ENCODE assay signal across 2 cellular contexts in genomic region chr2:9037176-9037575, GRCh38.
A peak's percentile ranks its signal among the peaks of the same experiment; 100 is the strongest.
TF ChIP-seq lines count a peak whose summit lies in the region.

No MANE protein-coding gene starts in this region.

TF ChIP-seq in IMR-90, 13 proteins besides CTCF, POLR2A, EP300 and RAD21:
- TF ChIP-seq FOS (IDR thresholded peaks at IDR 0.05; ENCODE audit: low read depth, low read length) (no peak), RCOR1 (IDR thresholded peaks at IDR 0.05; ENCODE audit: insufficient replicate concordance, low read length) (no peak), MXI1 (IDR thresholded peaks at IDR 0.05; ENCODE audit: borderline replicate concordance, low read depth, low read length) (no peak), MAFK (IDR thresholded peaks at IDR 0.05; ENCODE audit: low read depth, low read length) (no peak), BHLHE40 (IDR thresholded peaks at IDR 0.05; ENCODE audit: low read depth, low read length) (no peak), ELK1 (IDR thresholded peaks at IDR 0.05; ENCODE audit: borderline replicate concordance, low read depth, low read length) (no peak), CHD1 (IDR thresholded peaks at IDR 0.05; ENCODE audit: low read depth, low read length) (no peak), MAZ (IDR thresholded peaks at IDR 0.05; ENCODE audit: borderline replicate concordance, low read depth, low read length) (no peak), SMC3 (IDR thresholded peaks at IDR 0.05; ENCODE audit: low read depth, low read length) (no peak), RFX5 (IDR thresholded peaks at IDR 0.05; ENCODE audit: low read depth, low read length) (no peak)

TF ChIP-seq in GM12878, 131 proteins besides CTCF, POLR2A, EP300 and RAD21:
- TF ChIP-seq ZNF274 (IDR thresholded peaks at IDR 0.05; ENCODE audit: insufficient read depth, insufficient read length) (no peak), SPI1 (IDR thresholded peaks at IDR 0.05; ENCODE audit: borderline replicate concordance, insufficient read depth, low read depth, low read length) (peak; percentile 24; the same call in 1 of the 2 replicates), MEF2B (IDR thresholded peaks at IDR 0.05; ENCODE audit: partially characterized antibody, poor library complexity, severe bottlenecking) (no peak)
TF ChIP-seq in GM12878: peak in this region for 1.
